7 cellular contexts compared by ENCODE assay signal in genomic region chr15:75784511-75785480, GRCh38. TPM values are rescaled to one million over a fixed set of nuclear protein-coding genes. Genes with fewer than 3 reads are reported as not detected.
DNase-seq lines count a peak whose midpoint lies in the region; ATAC-seq and TF ChIP-seq lines count a peak whose summit lies in the region.
"Not testable (repeated sequence)": the region's sequence is repeated elsewhere in the genome, so short reads cannot be mapped to it uniquely, and the experiment has no call there.

No MANE protein-coding gene starts in this region.

- not testable (repeated sequence) for H3K4me3 ChIP-seq in spleen

- H3K27me3 Mint-ChIP-seq in H9 (ENCODE audit: low read depth) = peaks cover 56% of the 10 kb centered on the region
- H3K27me3 Mint-ChIP-seq in activated CD8-positive, alpha-beta memory T cell treated with anti-CD3 and anti-CD28 coated beads, Interleukin-2, amount 10 ng/mL, durations not matched to agents 7 days and 5 days = peaks cover 61% of the 10 kb centered on the region
- peaks cover 52% of the 10 kb centered on the region for H3K27me3 Mint-ChIP-seq in type B pancreatic cell

- not testable (repeated sequence) for H4K20me1 ChIP-seq in H9 (ENCODE audit: control insufficient read depth, insufficient read depth, insufficient read length)

- H3K23me2 ChIP-seq in H9 (ENCODE audit: insufficient read length, low read depth, low read length, poor library complexity, severe bottlenecking) = not testable (repeated sequence)

- H2BK5ac ChIP-seq in H9 (ENCODE audit: insufficient read length, low read length) = not testable (repeated sequence)

- not testable (repeated sequence) for H2BK120ac ChIP-seq in H9 (ENCODE audit: low read depth, low read length, poor library complexity, severe bottlenecking)

- H3K9ac ChIP-seq in H9 (ENCODE audit: extremely low read depth, insufficient read length, low read length) = not testable (repeated sequence)

- not testable (repeated sequence) for H3K27ac ChIP-seq in H9 (ENCODE audit: insufficient read length, low read depth, low read length); spleen

- not testable (repeated sequence) for ATAC-seq in activated CD8-positive, alpha-beta memory T cell treated with anti-CD3 and anti-CD28 coated beads, Interleukin-2, amount 10 ng/mL, durations not matched to agents 7 days and 5 days; left lobe of liver

- not testable (repeated sequence) for H4K8ac ChIP-seq in H9 (replicated peaks; ENCODE audit: insufficient read length, low read depth, low read length)

- not testable (repeated sequence) for H3K18ac ChIP-seq in H9 (ENCODE audit: insufficient read length, low read depth, low read length)

- not testable (repeated sequence) for H2AK5ac ChIP-seq in H9 (ENCODE audit: insufficient read length, low read length)

- H3K27ac Mint-ChIP-seq in H9; activated CD8-positive, alpha-beta memory T cell treated with anti-CD3 and anti-CD28 coated beads, Interleukin-2, amount 10 ng/mL, durations not matched to agents 7 days and 5 days; type B pancreatic cell: not testable (repeated sequence)

- WGBS in H9 (ENCODE audit: extremely low coverage, insufficient read length, low lambda C conversion rate) = no CpG with 5 or more reads among the region's 10 CpGs
- WGBS in spleen, 5 donors = 74 to 92% (median 85%) methylated on average over 7 to 10 of the region's 10 CpGs

- H3K4me1 ChIP-seq in H9 (ENCODE audit: insufficient read depth, low read length); spleen: not testable (repeated sequence)

- intact Hi-C loops in spleen (cut with DNase I; ENCODE audit: low total_unique reads) = not testable (repeated sequence)

- H4K91ac ChIP-seq in H9 (ENCODE audit: insufficient read length, low read depth, low read length) = not testable (repeated sequence)

- H3K23ac ChIP-seq in H9 (ENCODE audit: insufficient read length, low read depth, low read length) = not testable (repeated sequence)

- H2BK12ac ChIP-seq in H9 (ENCODE audit: insufficient read length, low read depth, low read length) = not testable (repeated sequence)

- not testable (repeated sequence) for H3K79me1 ChIP-seq in H9 (ENCODE audit: insufficient read depth, low read depth, low read length, poor library complexity, severe bottlenecking)

- DNase-seq in H9 (peak; percentile 15), RPMI8226 (peak; percentile 60), left lobe of liver (ENCODE audit: low spot score) (peak; percentile 33), spleen (peak; percentile 66), type B pancreatic cell (ENCODE audit: extremely low spot score, unreplicated experiment) (peak; percentile 54)
- DNase-seq in activated CD8-positive, alpha-beta memory T cell treated with anti-CD3 and anti-CD28 coated beads, Interleukin-2, amount 10 ng/mL, durations not matched to agents 7 days and 5 days = peak; percentile 8
- DNase-seq in activated effector memory CD4-positive, alpha-beta T cell treated with anti-CD3 and anti-CD28 coated beads, Interleukin-2, amount 50 U/mL, for 16 hours = peak; percentile 41

- TF ChIP-seq CTCF in H9 (conservative IDR thresholded peaks at IDR 0.05); spleen (IDR thresholded peaks at IDR 0.05 in 8 of 11, conservative IDR thresholded peaks at IDR 0.05 in 3 of 11); type B pancreatic cell (conservative IDR thresholded peaks at IDR 0.05): not testable (repeated sequence)

- not testable (repeated sequence) for TF ChIP-seq POLR2A in spleen (IDR thresholded peaks at IDR 0.05)

- not testable (repeated sequence) for H2AFZ ChIP-seq in H9 (ENCODE audit: low read length)

- not testable (repeated sequence) for H3K4me3 Mint-ChIP-seq in H9; activated CD8-positive, alpha-beta memory T cell treated with anti-CD3 and anti-CD28 coated beads, Interleukin-2, amount 10 ng/mL, durations not matched to agents 7 days and 5 days; type B pancreatic cell

- not testable (repeated sequence) for H2BK15ac ChIP-seq in H9 (ENCODE audit: low read depth, low read length)

- not testable (repeated sequence) for H3K9me3 ChIP-seq in H9 (ENCODE audit: control insufficient read depth, low read depth, low read length); spleen

- H3K56ac ChIP-seq in H9 (ENCODE audit: insufficient read length, low read depth, low read length) = not testable (repeated sequence)

- H3K14ac ChIP-seq in H9 (ENCODE audit: insufficient read depth, low read length) = not testable (repeated sequence)

- H3K36me3 Mint-ChIP-seq in H9 (ENCODE audit: insufficient read depth in 1 of 3, low read depth in 3 of 3); activated CD8-positive, alpha-beta memory T cell treated with anti-CD3 and anti-CD28 coated beads, Interleukin-2, amount 10 ng/mL, durations not matched to agents 7 days and 5 days; type B pancreatic cell: not testable (repeated sequence)

- not testable (repeated sequence) for H3K79me2 ChIP-seq in H9 (ENCODE audit: insufficient read depth, low read length)

- not testable (repeated sequence) for H3K36me3 ChIP-seq in spleen

- H3K9me3 Mint-ChIP-seq in H9; activated CD8-positive, alpha-beta memory T cell treated with anti-CD3 and anti-CD28 coated beads, Interleukin-2, amount 10 ng/mL, durations not matched to agents 7 days and 5 days (ENCODE audit: low read depth); type B pancreatic cell: not testable (repeated sequence)

- not testable (repeated sequence) for H3K4ac ChIP-seq in H9 (ENCODE audit: low read depth, low read length)

- H3T11ph ChIP-seq in H9 (ENCODE audit: low read length) = not testable (repeated sequence)

- not testable (repeated sequence) for H3K27me3 ChIP-seq in H9 (ENCODE audit: insufficient read depth, low read length)
- H3K27me3 ChIP-seq in spleen (replicated peaks in 1 of 7) = peaks cover 0 to 16% (median 0%) of the 10 kb centered on the region in 7 donors

- H3K4me2 ChIP-seq in H9 (ENCODE audit: insufficient read depth, insufficient read length, low read length) = not testable (repeated sequence)

- not testable (repeated sequence) for H2BK20ac ChIP-seq in H9 (ENCODE audit: low read depth, low read length, poor library complexity, severe bottlenecking)

- CTCF ChIA-PET in activated CD8-positive, alpha-beta memory T cell treated with anti-CD3 and anti-CD28 coated beads, Interleukin-2, amount 10 ng/mL, durations not matched to agents 7 days and 5 days (lab: Charles Lee) = not testable (repeated sequence)

- H4K5ac ChIP-seq in H9 (ENCODE audit: insufficient read length, low read depth, low read length) = not testable (repeated sequence)

- not testable (repeated sequence) for H3K4me1 Mint-ChIP-seq in H9; activated CD8-positive, alpha-beta memory T cell treated with anti-CD3 and anti-CD28 coated beads, Interleukin-2, amount 10 ng/mL, durations not matched to agents 7 days and 5 days; type B pancreatic cell (ENCODE audit: unreplicated experiment)

RNA-seq across cellular contexts. Expression of gene UBE2Q2, which starts 58.5 kb away (rescaled TPM):
- total RNA-seq in H9 (2021) = 29.6 and 31.8 TPM in 2 replicates
- total RNA-seq in activated CD8-positive, alpha-beta memory T cell treated with anti-CD3 and anti-CD28 coated beads, Interleukin-2, amount 10 ng/mL, durations not matched to agents 7 days and 5 days = 10 to 100 TPM; 25.5 to 36.3 TPM
- 2.2 TPM for total RNA-seq in left lobe of liver
- 10 to 100 TPM; 22.9 to 38.0 (median 31.2) TPM for total RNA-seq in spleen
- 10 to 100 TPM; 25.5 to 31.8 (median 26.4) TPM for polyA plus RNA-seq in spleen
- 26.7 and 31.3 TPM in 2 replicates for total RNA-seq in type B pancreatic cell (ENCODE audit: low replicate concordance)

Comparison
In these comparisons a context has a peak if more than half of its experiments do, and no peak if none do; other contexts are left out.
1. DNase-seq: peak in every context shown above with its lines; median percentile 66 in spleen; 60 in RPMI8226; 54 in type B pancreatic cell; 41 in activated effector memory CD4-positive, alpha-beta T cell treated with anti-CD3 and anti-CD28 coated beads, Interleukin-2, amount 50 U/mL, for 16 hours; 33 in left lobe of liver; 15 in H9; 8 in activated CD8-positive, alpha-beta memory T cell treated with anti-CD3 and anti-CD28 coated beads, Interleukin-2, amount 10 ng/mL, durations not matched to agents 7 days and 5 days.